35 cellular contexts compared by ENCODE assay signal in the genomic region with DNA sequence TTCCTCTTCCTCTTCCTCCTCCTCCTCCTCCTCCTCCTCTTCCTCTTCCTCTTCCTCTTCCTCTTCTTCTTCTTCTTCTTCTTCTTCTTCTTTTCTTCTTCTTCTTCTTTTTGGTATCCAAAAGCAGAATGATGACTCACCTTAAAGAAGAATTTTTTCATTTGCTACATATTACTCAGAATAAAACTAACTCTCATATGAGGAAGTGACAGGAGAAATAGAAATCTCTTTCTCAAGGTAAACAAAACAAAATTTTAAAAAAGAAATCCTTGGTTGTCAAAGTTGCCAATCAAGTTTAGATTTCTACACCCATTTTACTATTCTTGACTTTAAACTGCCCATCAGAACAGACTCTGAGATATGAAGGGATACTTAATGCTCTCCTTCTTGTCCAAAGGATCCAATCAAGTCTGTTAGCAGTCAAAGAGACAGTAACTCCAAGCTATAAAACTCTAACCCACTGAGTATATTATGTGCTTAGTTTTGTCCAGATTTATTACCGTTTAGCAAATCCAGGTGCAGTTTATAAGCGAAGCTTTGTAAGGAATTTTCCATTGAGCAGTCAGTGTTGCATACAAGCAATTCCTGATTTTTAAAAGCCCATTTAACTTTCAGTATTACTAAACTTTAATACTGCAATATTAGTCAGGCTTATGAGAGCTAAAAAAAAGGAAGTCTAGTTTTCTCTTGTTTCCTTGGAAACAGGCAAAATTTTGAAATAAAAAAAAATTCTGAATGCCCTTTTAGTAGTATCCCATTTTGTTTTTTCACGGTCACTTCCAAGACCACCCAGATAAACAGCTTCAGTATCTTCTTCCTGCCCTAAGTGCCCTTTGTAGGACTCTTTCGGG. TPM values are rescaled to one million over a fixed set of nuclear protein-coding genes. Genes with fewer than 3 reads are reported as not detected.
DNase-seq lines count a peak whose midpoint lies in the region; ATAC-seq and TF ChIP-seq lines count a peak whose summit lies in the region.
"Had no signal": no experiment of that assay in that cellular context is flagged by ENCODE, and none has a peak within 500 bp of the region (broad histone marks: within the 10 kb centered on the region; RNA-seq: fewer than 3 reads in every experiment).

No MANE protein-coding gene starts in this region.

- H3K36me3 Mint-ChIP-seq in activated naive CD8-positive, alpha-beta T cell treated with anti-CD3 and anti-CD28 coated beads for 36 hours: no peaks in the 10 kb centered on the region
- H3K36me3 Mint-ChIP-seq: activated naive CD4-positive, alpha-beta T cell treated with anti-CD3 and anti-CD28 coated beads, Interleukin-2, amount 50 U/mL, for 72 hours; IgD-negative memory B cell; stimulated activated effector memory CD8-positive, alpha-beta T cell treated with anti-CD3 and anti-CD28 coated beads, Interleukin-12 subunit alpha, Interleukin-12 subunit beta, amount 100 ng/mL, for 72 hours had no signal

- H3K9me3 ChIP-seq in GM23248 (ENCODE audit: low read depth): no peaks in the 10 kb centered on the region
- H3K9me3 ChIP-seq in colonic mucosa: no peaks in the 10 kb centered on the region
- no peaks in the 10 kb centered on the region for H3K9me3 ChIP-seq in mucosa of rectum (ENCODE audit: control insufficient read depth in 2 of 2, low read length in 2 of 2)
- H3K9me3 ChIP-seq: pancreas had no signal

- intact Hi-C loops in colonic mucosa (cut with DNase I): no loop called here
- intact Hi-C loops in Right ventricle myocardium inferior (cut with DNase I): loop anchor here (10.0 kb wide), 1 partner anchor 241 kb away; no protein-coding TSS in a partner anchor

- TF ChIP-seq CTCF in colonic mucosa (IDR thresholded peaks at IDR 0.05): no peak

- H2AFZ ChIP-seq in GM23248: no peak overlapping the region

- H3K27ac Mint-ChIP-seq in activated naive CD8-positive, alpha-beta T cell treated with anti-CD3 and anti-CD28 coated beads for 36 hours: no peak overlapping the region
- H3K27ac Mint-ChIP-seq: activated CD4-positive, alpha-beta T cell treated with anti-CD3 and anti-CD28 coated beads for 36 hours; activated naive CD4-positive, alpha-beta T cell treated with anti-CD3 and anti-CD28 coated beads, Interleukin-2, amount 50 U/mL, for 72 hours; IgD-negative memory B cell; stimulated activated effector memory CD8-positive, alpha-beta T cell treated with anti-CD3 and anti-CD28 coated beads, Interleukin-12 subunit alpha, Interleukin-12 subunit beta, amount 100 ng/mL, for 72 hours had no signal

- H3K27me3 ChIP-seq in GM23248 (replicated peaks; ENCODE audit: insufficient read depth): no peaks in the 10 kb centered on the region
- H3K27me3 ChIP-seq in colonic mucosa: no peaks in the 10 kb centered on the region
- no peaks in the 10 kb centered on the region for H3K27me3 ChIP-seq in mucosa of rectum (ENCODE audit: control insufficient read depth in 2 of 2, insufficient read depth in 2 of 2, low read length in 2 of 2)
- H3K27me3 ChIP-seq: BLaER1 treated with 17β-estradiol and CSF1 and Interleukin-3, amounts not matched to agents 10 nM and 100 nM; pancreas; upper lobe of left lung had no signal

- no peak for ATAC-seq in GM19467 (IDR thresholded peaks at IDR 0.05; ENCODE audit: unreplicated experiment)
- ATAC-seq in SK-N-SH treated with all-trans-retinoic acid at 6 μM for 48 hours: no peak
- ATAC-seq in Right ventricle myocardium inferior: no peak
- ATAC-seq: activated CD4-positive, alpha-beta T cell treated with anti-CD3 and anti-CD28 coated beads for 36 hours; effector memory CD8-positive, alpha-beta T cell; pancreas; stimulated activated effector memory CD8-positive, alpha-beta T cell treated with anti-CD3 and anti-CD28 coated beads, Interleukin-12 subunit alpha, Interleukin-12 subunit beta, amount 100 ng/mL, for 72 hours had no signal

- H3K9ac ChIP-seq in GM23248 (no peak overlapping the region), colonic mucosa (ENCODE audit: low read depth in 2 of 2, low read length in 2 of 2) (no peak overlapping the region), mucosa of rectum (ENCODE audit: low read depth in 1 of 2, low read length in 2 of 2) (no peak overlapping the region)

- no peaks in the 10 kb centered on the region for H3K9me3 Mint-ChIP-seq in activated naive CD8-positive, alpha-beta T cell treated with anti-CD3 and anti-CD28 coated beads for 36 hours
- H3K9me3 Mint-ChIP-seq: effector memory CD8-positive, alpha-beta T cell; IgD-negative memory B cell had no signal

- H3K4me2 ChIP-seq in GM23248 (ENCODE audit: unreplicated experiment): no peak overlapping the region

- H3K27me3 Mint-ChIP-seq in activated naive CD8-positive, alpha-beta T cell treated with anti-CD3 and anti-CD28 coated beads for 36 hours: no peaks in the 10 kb centered on the region
- H3K27me3 Mint-ChIP-seq: IgD-negative memory B cell had no signal

- DNase-seq in GM23248 (peak; percentile 7), NOMO-1 treated with DMSO at 0.1 percent for 48 hours (lab: John Stamatoyannopoulos, UW; ENCODE audit: unreplicated experiment) (peak; percentile 40), colonic mucosa (no peak), Right ventricle myocardium inferior (ENCODE audit: missing footprints) (no peak)
- no peak for DNase-seq in activated naive CD8-positive, alpha-beta T cell treated with anti-CD3 and anti-CD28 coated beads for 36 hours
- DNase-seq: activated CD4-positive, alpha-beta T cell treated with anti-CD3 and anti-CD28 coated beads for 36 hours; anterior cingulate cortex; COR-L47; DMS79; effector memory CD8-positive, alpha-beta T cell; erythroblast; GDM1; glutamatergic neuron; NCI-H1092 treated with DMSO at 0.1 percent for 48 hours; NCI-H1930; NCI-H2171 treated with DMSO at 0.1 percent for 48 hours; NCI-H510A; nephron progenitor cell; pancreas; Right ventricle myocardium superior; substantia nigra; SW 1271; upper lobe of left lung had no signal

- H3K4me1 ChIP-seq in GM23248 (ENCODE audit: insufficient read depth) (peaks cover 10% of the 10 kb centered on the region), colonic mucosa (peaks cover 13% of the 10 kb centered on the region), mucosa of rectum (ENCODE audit: control insufficient read depth in 2 of 2, insufficient read depth in 2 of 2, low read length in 2 of 2) (peaks cover 16 to 29% of the 10 kb centered on the region in 2 donors)
- H3K4me1 ChIP-seq: pancreas had no signal

- H3K9me2 ChIP-seq in GM23248 (ENCODE audit: insufficient read depth): no peaks in the 10 kb centered on the region

- no peaks in the 10 kb centered on the region for H3K79me2 ChIP-seq in GM23248 (ENCODE audit: insufficient read depth)

- in situ Hi-C loops in GM23248 (cut with MboI): no loop called here

- 36% methylated on average over 4 of the region's 4 CpGs for WGBS in GM23248 (ENCODE audit: low coverage in 1 of 2, low lambda C conversion rate in 2 of 2, missing lambda C conversion rate in 2 of 2), 2 experiments

- H3K4me3 ChIP-seq in GM23248 (no peak overlapping the region), colonic mucosa (no peak overlapping the region), mucosa of rectum (ENCODE audit: low read length in 2 of 2) (peak overlapping the region; percentile 40 to 50)
- H3K4me3 ChIP-seq: BLaER1 treated with 17β-estradiol and CSF1 and Interleukin-3, amounts not matched to agents 10 nM and 100 nM; pancreas; upper lobe of left lung had no signal

- H3K27ac ChIP-seq in GM23248: no peak overlapping the region
- peak overlapping the region; percentile 45 for H3K27ac ChIP-seq in colonic mucosa
- peak overlapping the region; percentile 54 to 61 for H3K27ac ChIP-seq in mucosa of rectum (ENCODE audit: low read depth in 2 of 2, low read length in 2 of 2)
- H3K27ac ChIP-seq: pancreas, upper lobe of left lung had no signal

- no peaks in the 10 kb centered on the region for H3K36me3 ChIP-seq in GM23248 (ENCODE audit: low read depth)
- H3K36me3 ChIP-seq in colonic mucosa: no peaks in the 10 kb centered on the region
- no peaks in the 10 kb centered on the region for H3K36me3 ChIP-seq in mucosa of rectum (ENCODE audit: control insufficient read depth in 2 of 2, insufficient read depth in 2 of 2, low read length in 2 of 2)
- H3K36me3 ChIP-seq: BLaER1 treated with 17β-estradiol and CSF1 and Interleukin-3, amounts not matched to agents 10 nM and 100 nM; pancreas; upper lobe of left lung had no signal

- H3K4me3 Mint-ChIP-seq in activated naive CD8-positive, alpha-beta T cell treated with anti-CD3 and anti-CD28 coated beads for 36 hours: no peak overlapping the region
- H3K4me3 Mint-ChIP-seq: activated CD4-positive, alpha-beta T cell treated with anti-CD3 and anti-CD28 coated beads for 36 hours; effector memory CD8-positive, alpha-beta T cell; IgD-negative memory B cell; nephron progenitor cell; stimulated activated effector memory CD8-positive, alpha-beta T cell treated with anti-CD3 and anti-CD28 coated beads, Interleukin-12 subunit alpha, Interleukin-12 subunit beta, amount 100 ng/mL, for 72 hours had no signal

- H4K20me1 ChIP-seq in GM23248 (ENCODE audit: insufficient read depth): no peaks in the 10 kb centered on the region
- H4K20me1 ChIP-seq: BLaER1 treated with 17β-estradiol and CSF1 and Interleukin-3, amounts not matched to agents 10 nM and 100 nM had no signal

- peaks cover 6% of the 10 kb centered on the region; the same call in 1 of the 2 replicates for H3F3A ChIP-seq in GM23248 (ENCODE audit: insufficient read depth)

- H3K4me1 Mint-ChIP-seq in activated naive CD8-positive, alpha-beta T cell treated with anti-CD3 and anti-CD28 coated beads for 36 hours: no peaks in the 10 kb centered on the region
- H3K4me1 Mint-ChIP-seq: nephron progenitor cell had no signal

TF ChIP-seq in SK-N-SH treated with all-trans-retinoic acid at 6 μM for 48 hours, 23 proteins besides CTCF, POLR2A, EP300 and RAD21 (continues in another document):
- TF ChIP-seq GLIS3 (CRISPR knock-in tag; IDR thresholded peaks at IDR 0.05): no peak
- TF ChIP-seq TCF4 (CRISPR knock-in tag; IDR thresholded peaks at IDR 0.05; ENCODE audit: borderline replicate concordance): no peak
- no peak for TF ChIP-seq RARB (CRISPR knock-in tag; IDR thresholded peaks at IDR 0.05)

RNA-seq across cellular contexts. Expression of gene SNX13, which starts 43.2 kb away (rescaled TPM):
- 34.2 and 50.8 TPM in 2 replicates for total RNA-seq in GM23248 (2014; rRNA removed; shearing (Covaris generic))
- polyA plus RNA-seq in GM23248 (2016; fragmentation: Nextera tagmentation; extraction: Ambion mirVana): 21.0 and 21.8 TPM in 2 replicates
- total RNA-seq in colonic mucosa (10 to 100 TPM; 52.5 to 71.4 TPM), Right ventricle myocardium inferior (46.7 TPM)
- total RNA-seq in activated naive CD8-positive, alpha-beta T cell treated with anti-CD3 and anti-CD28 coated beads for 36 hours: 10 to 100 TPM; 24.7 to 26.3 TPM

RNA-seq across cellular contexts. Expression of gene PRPS1L1, which starts 44.2 kb away (rescaled TPM):
- total RNA-seq in GM23248 (2014; rRNA removed; shearing (Covaris generic)): not detected in 2 replicates
- not detected in 2 replicates for polyA plus RNA-seq in GM23248 (2016; fragmentation: Nextera tagmentation; extraction: Ambion mirVana)
- not detected for total RNA-seq in colonic mucosa
- not detected for total RNA-seq in activated naive CD8-positive, alpha-beta T cell treated with anti-CD3 and anti-CD28 coated beads for 36 hours
- not detected for total RNA-seq in Right ventricle myocardium inferior
- total RNA-seq: activated CD4-positive, alpha-beta T cell treated with anti-CD3 and anti-CD28 coated beads for 36 hours; activated naive CD4-positive, alpha-beta T cell treated with anti-CD3 and anti-CD28 coated beads, Interleukin-2, amount 50 U/mL, for 72 hours; bronchial epithelial cell; HT-29; liver; pancreas; renal cortical epithelial cell; Right ventricle myocardium superior; upper lobe of left lung had no signal
- polyA plus RNA-seq: IgD-negative memory B cell, keratinocyte, liver, pancreas had no signal

Comparison
In these comparisons a context has a peak if more than half of its experiments do, and no peak if none do; other contexts are left out.
1. DNase-seq: peak in GM23248 (single experiment) and NOMO-1 treated with DMSO at 0.1 percent for 48 hours (single experiment); none in colonic mucosa (single experiment), activated naive CD8-positive, alpha-beta T cell treated with anti-CD3 and anti-CD28 coated beads for 36 hours (single experiment) and Right ventricle myocardium inferior (single experiment).
2. H3K4me3 ChIP-seq: peak in mucosa of rectum (2 of 2); none in GM23248 (single experiment) and colonic mucosa (single experiment).